ENCODE assay signal across 8 cellular contexts in the genomic region with DNA sequence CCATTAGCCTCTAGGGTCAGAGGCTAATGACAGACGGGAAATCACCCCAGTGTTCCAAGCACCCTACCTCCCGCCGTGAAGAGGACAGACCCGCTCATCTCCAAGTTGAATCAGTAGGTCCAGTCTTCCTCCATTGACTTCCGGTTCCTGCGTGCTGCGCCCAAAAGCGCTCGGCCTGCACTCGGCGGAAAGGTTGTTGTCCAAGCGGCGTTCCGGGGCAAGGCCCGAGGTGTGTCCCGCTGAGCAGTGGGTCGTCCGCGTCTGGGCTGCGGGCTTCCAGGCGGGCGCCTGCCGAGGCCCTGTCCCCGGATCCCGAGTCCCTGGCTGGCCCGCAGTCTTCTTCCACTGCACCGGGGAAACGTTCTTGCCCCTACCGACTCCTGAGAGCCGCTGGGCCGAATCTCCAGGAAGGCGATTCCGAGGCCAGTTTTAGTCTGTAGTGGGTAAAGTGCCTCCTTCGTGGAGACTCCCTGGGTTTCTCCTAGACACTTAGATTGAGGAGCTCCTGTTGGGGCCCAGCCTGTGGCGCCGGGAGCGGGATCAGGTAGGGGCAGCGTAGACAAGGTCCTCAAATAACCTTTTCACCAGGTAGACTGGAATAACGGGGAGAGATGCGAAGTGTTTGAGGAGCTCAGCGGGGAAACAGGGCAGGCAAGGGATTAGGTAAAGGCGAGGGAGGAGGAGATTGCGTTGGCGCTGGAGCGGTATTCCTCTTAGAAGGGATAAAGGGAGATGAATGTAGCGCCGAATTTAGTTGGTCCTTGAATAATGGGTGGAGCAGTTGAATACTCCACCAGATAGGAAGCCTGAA. TPM values are rescaled to one million over a fixed set of nuclear protein-coding genes. Genes with fewer than 3 reads are reported as not detected.
DNase-seq lines count a peak whose midpoint lies in the region; ATAC-seq and TF ChIP-seq lines count a peak whose summit lies in the region.

A gene with protein sequence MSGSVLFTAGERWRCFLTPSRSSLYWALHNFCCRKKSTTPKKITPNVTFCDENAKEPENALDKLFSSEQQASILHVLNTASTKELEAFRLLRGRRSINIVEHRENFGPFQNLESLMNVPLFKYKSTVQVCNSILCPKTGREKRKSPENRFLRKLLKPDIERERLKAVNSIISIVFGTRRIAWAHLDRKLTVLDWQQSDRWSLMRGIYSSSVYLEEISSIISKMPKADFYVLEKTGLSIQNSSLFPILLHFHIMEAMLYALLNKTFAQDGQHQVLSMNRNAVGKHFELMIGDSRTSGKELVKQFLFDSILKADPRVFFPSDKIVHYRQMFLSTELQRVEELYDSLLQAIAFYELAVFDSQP (minus strand): TSS at position 138 of the 811 bp plus-strand sequence. CDS start 40 bp downstream, at position 98.

- peak within 1 kb of the TSS; percentile 94 to 98 (median 96) for H3K4me3 Mint-ChIP-seq in IgD-negative memory B cell
- H3K4me3 Mint-ChIP-seq in activated T-cell treated with anti-CD3 and anti-CD28 coated beads, Interleukin-2, amount 50 U/mL, for 4 hours, result peak within 1 kb of the TSS; percentile 98

- peak within 1 kb of the TSS; percentile 88 to 99 for H3K4me3 ChIP-seq in Panc1 (ENCODE audit: low read depth in 2 of 2, low read length in 2 of 2)
- H3K4me3 ChIP-seq in esophagus (ENCODE audit: low read depth in 1 of 2, low read length in 2 of 2), result peak within 1 kb of the TSS; percentile 85 to 99
- peak within 1 kb of the TSS; percentile 85 for H3K4me3 ChIP-seq in mucosa of stomach (ENCODE audit: low read length)

- H3K9me3 ChIP-seq in Panc1 (ENCODE audit: control insufficient read depth, insufficient read depth, low read depth, low read length) (no peaks in the 10 kb centered on the region), esophagus (ENCODE audit: control insufficient read depth in 2 of 2, insufficient read depth in 1 of 2, low read depth in 1 of 2, low read length in 1 of 2) (no peaks in the 10 kb centered on the region), mucosa of stomach (ENCODE audit: control insufficient read depth, low read length) (no peaks in the 10 kb centered on the region)

- WGBS in esophagus, 2 donors, result 0 to 1% methylated on average over 47 of the region's 47 CpGs

- H3K27ac ChIP-seq in Panc1 (ENCODE audit: low read length), result peak within 1 kb of the TSS; percentile 95
- H3K27ac ChIP-seq in esophagus (ENCODE audit: low read depth in 2 of 2, low read length in 1 of 2), result peak within 1 kb of the TSS; percentile 88 to 96

- H3K4me1 ChIP-seq in Panc1 (ENCODE audit: control insufficient read depth, insufficient read depth, low read length) (no peaks in the 10 kb centered on the region), esophagus (ENCODE audit: control insufficient read depth in 2 of 2, insufficient read depth in 2 of 2, low read length in 1 of 2) (no peaks in the 10 kb centered on the region), mucosa of stomach (ENCODE audit: control insufficient read depth, insufficient read depth, low read length) (peaks cover 12% of the 10 kb centered on the region)

- DNase-seq in DMS 273 treated with DMSO at 0.1 percent for 48 hours (lab: John Stamatoyannopoulos, UW), result peak; percentile 69
- peak; percentile 72 for DNase-seq in Panc1 (ENCODE audit: low read depth, low spot score)
- DNase-seq in activated T-cell treated with anti-CD3 and anti-CD28 coated beads, Interleukin-2, amount 50 U/mL, for 4 hours, result peak; percentile 80
- peak; percentile 94 for DNase-seq in stimulated activated CD8-positive, alpha-beta memory T cell treated with anti-CD3 and anti-CD28 coated beads, Interleukin-4, amount 100 ng/mL, for 48 hours

- CTCF ChIA-PET in Panc1 (lab: Charles Lee), result no interaction called here

- POLR2A ChIA-PET in Panc1 (lab: Charles Lee), result no interaction called here

- peaks cover 33 to 53% (median 35%) of the 10 kb centered on the region in 3 donors for H3K4me1 Mint-ChIP-seq in IgD-negative memory B cell
- peaks cover 43% of the 10 kb centered on the region for H3K4me1 Mint-ChIP-seq in activated T-cell treated with anti-CD3 and anti-CD28 coated beads, Interleukin-2, amount 50 U/mL, for 4 hours (ENCODE audit: low read depth)

- TSS peak; percentile 87 for BruUV-seq in Panc1 (replicated peaks; lab: Mats Ljungman, UMichigan)

- H3K27ac Mint-ChIP-seq in IgD-negative memory B cell, result peak within 1 kb of the TSS; percentile 70 to 96 (median 92)

- H3K27me3 Mint-ChIP-seq in IgD-negative memory B cell, result no peaks in the 10 kb centered on the region
- H3K27me3 Mint-ChIP-seq in activated T-cell treated with anti-CD3 and anti-CD28 coated beads, Interleukin-2, amount 50 U/mL, for 4 hours (ENCODE audit: low read depth), result no peaks in the 10 kb centered on the region

- H3K27me3 ChIP-seq in Panc1 (ENCODE audit: control insufficient read depth, insufficient read depth, low read length), result no peaks in the 10 kb centered on the region
- H3K27me3 ChIP-seq in esophagus (ENCODE audit: control insufficient read depth in 1 of 2, insufficient read depth in 2 of 2, low read length in 2 of 2), result no peaks in the 10 kb centered on the region
- H3K27me3 ChIP-seq in mucosa of stomach (ENCODE audit: control insufficient read depth, insufficient read depth, low read length), result no peaks in the 10 kb centered on the region

- H3K36me3 Mint-ChIP-seq in IgD-negative memory B cell, result peaks cover 8% of the 10 kb centered on the region
- H3K36me3 Mint-ChIP-seq in activated T-cell treated with anti-CD3 and anti-CD28 coated beads, Interleukin-2, amount 50 U/mL, for 4 hours (ENCODE audit: insufficient read depth), result peaks cover 15% of the 10 kb centered on the region

- peak within 1 kb of the TSS; percentile 92 for H3K9ac ChIP-seq in mucosa of stomach (ENCODE audit: low read length)

- no peak for TF ChIP-seq CTCF in Panc1 (IDR thresholded peaks at IDR 0.05)

- in situ Hi-C loops in Panc1 (cut with HindIII; ENCODE audit: low pct_unique_long_range_greater_than_20kb, low sequenced_read_pairs), result no loop called here

- no peaks in the 10 kb centered on the region for H3K9me3 Mint-ChIP-seq in IgD-negative memory B cell
- H3K9me3 Mint-ChIP-seq in activated T-cell treated with anti-CD3 and anti-CD28 coated beads, Interleukin-2, amount 50 U/mL, for 4 hours, result no peaks in the 10 kb centered on the region

- intact Hi-C loops in Panc1 (cut with micrococcal nuclease; ENCODE audit: unreplicated experiment), result loop anchor here (5.0 kb wide), 1 partner anchor 66 kb away; a partner anchor contains a TSS

- ATAC-seq in GM21529 (IDR thresholded peaks at IDR 0.05; ENCODE audit: unreplicated experiment) (peak; percentile 83), Panc1 (peak; percentile 98)
- ATAC-seq in activated T-cell treated with anti-CD3 and anti-CD28 coated beads, Interleukin-2, amount 50 U/mL, for 4 hours, result peak; percentile 99

- H3K36me3 ChIP-seq in Panc1 (ENCODE audit: control insufficient read depth, insufficient read depth, low read length), result peaks cover 3% of the 10 kb centered on the region; the same call in 1 of the 2 replicates
- no peaks in the 10 kb centered on the region for H3K36me3 ChIP-seq in esophagus (ENCODE audit: control insufficient read depth in 2 of 2, insufficient read depth in 2 of 2, low read length in 1 of 2)
- no peaks in the 10 kb centered on the region for H3K36me3 ChIP-seq in mucosa of stomach (ENCODE audit: control insufficient read depth, insufficient read depth, low read length)

RNA-seq across cellular contexts. Expression of the gene that starts here (rescaled TPM):
- polyA plus RNA-seq in IgD-negative memory B cell, result 19.0 TPM
- total RNA-seq in Panc1 (2021; ENCODE audit: unreplicated experiment), result 13.0 TPM
- 6.9 TPM for polyA plus RNA-seq in Panc1 (2012; ENCODE audit: insufficient read length)
- 10 to 100 TPM; 12.1 to 15.9 (median 14.2) TPM for total RNA-seq in activated T-cell treated with anti-CD3 and anti-CD28 coated beads, Interleukin-2, amount 50 U/mL, for 4 hours
- polyA plus RNA-seq in esophagus, result 1 to 10 TPM; 5.0 to 9.2 TPM

Comparison
In these comparisons a context has a peak if more than half of its experiments do, and no peak if none do; other contexts are left out.
1. Peak in every context shown above with its lines: DNase-seq, ATAC-seq, H3K4me3 ChIP-seq and H3K27ac ChIP-seq.